19 cellular contexts compared by ENCODE assay signal in the genomic region with DNA sequence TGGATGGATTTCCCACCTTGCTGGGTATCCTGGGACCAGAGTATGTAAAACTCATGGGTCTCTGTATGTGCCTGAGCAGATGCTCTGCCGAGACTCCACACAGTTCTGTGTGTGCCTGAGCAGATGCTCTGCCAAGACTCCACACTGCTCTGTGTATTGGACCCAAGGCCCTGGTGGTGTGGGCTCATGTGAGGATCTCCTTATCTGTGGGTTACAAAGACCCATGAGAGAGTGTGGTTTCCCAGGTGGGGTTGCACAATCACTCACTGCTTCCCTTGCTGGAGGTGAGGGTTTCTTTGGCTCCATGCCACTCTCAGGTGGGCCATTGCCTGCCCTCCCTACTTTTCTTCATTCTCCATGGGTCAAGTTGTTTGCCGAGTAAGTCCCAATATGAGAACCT.
DNase-seq lines count a peak whose midpoint lies in the region; ATAC-seq and TF ChIP-seq lines count a peak whose summit lies in the region.
"Had no signal": no experiment of that assay in that cellular context is flagged by ENCODE, and none has a peak within 500 bp of the region (broad histone marks: within the 10 kb centered on the region; RNA-seq: fewer than 3 reads in every experiment).

No MANE protein-coding gene starts in this region.

- H3K4me1 ChIP-seq in neuronal stem cell (ENCODE audit: control insufficient read depth in 2 of 2, insufficient read depth in 1 of 2, low read depth in 1 of 2, low read length in 2 of 2), result peaks cover 0 to 2% of the 10 kb centered on the region in 2 donors
- peaks cover 0 to 7% (median 0%) of the 10 kb centered on the region in 4 donors for H3K4me1 ChIP-seq in tibial nerve
- H3K4me1 ChIP-seq in naive thymus-derived CD4-positive, alpha-beta T cell (ENCODE audit: control insufficient read depth in 2 of 2, insufficient read depth in 2 of 2, low read length in 2 of 2), result no peaks in the 10 kb centered on the region
- H3K4me1 ChIP-seq: BE2C, Caco-2 had no signal

- no peaks in the 10 kb centered on the region for H3K4me1 Mint-ChIP-seq in osteocyte (ENCODE audit: unreplicated experiment)
- H3K4me1 Mint-ChIP-seq in naive thymus-derived CD4-positive, alpha-beta T cell, result no peaks in the 10 kb centered on the region

- TF ChIP-seq CTCF in C4-2B (conservative IDR thresholded peaks at IDR 0.05) (no peak), GM12865 (IDR thresholded peaks at IDR 0.05; ENCODE audit: insufficient read depth, low read depth, low read length, missing control alignments) (no peak), VCaP (conservative IDR thresholded peaks at IDR 0.05) (no peak), tibial nerve (IDR thresholded peaks at IDR 0.05) (no peak), osteocyte (IDR thresholded peaks at IDR 0.05) (no peak)

- no peaks in the 10 kb centered on the region for H3K27me3 ChIP-seq in neuronal stem cell (ENCODE audit: control insufficient read depth in 3 of 3, insufficient read depth in 3 of 3, low read depth in 1 of 3, low read length in 3 of 3)
- no peaks in the 10 kb centered on the region for H3K27me3 ChIP-seq in tibial nerve
- no peaks in the 10 kb centered on the region for H3K27me3 ChIP-seq in naive thymus-derived CD4-positive, alpha-beta T cell (ENCODE audit: control insufficient read depth in 2 of 2, insufficient read depth in 2 of 2, low read length in 2 of 2)
- H3K27me3 ChIP-seq: BE2C, BLaER1 had no signal

- in situ Hi-C loops in G401 (cut with HindIII; ENCODE audit: low sequenced_read_pairs), result no loop called here

- CTCF ChIA-PET in naive thymus-derived CD4-positive, alpha-beta T cell (lab: Charles Lee), result no interaction called here

- no peak overlapping the region for H2AK5ac ChIP-seq in neuronal stem cell (ENCODE audit: low read depth, low read length)

- peaks cover 28% of the 10 kb centered on the region for H3K27me3 Mint-ChIP-seq in osteocyte (ENCODE audit: unreplicated experiment)
- peaks cover 3 to 75% (median 38%) of the 10 kb centered on the region in 5 donors for H3K27me3 Mint-ChIP-seq in naive thymus-derived CD4-positive, alpha-beta T cell

- H3K23ac ChIP-seq in neuronal stem cell (ENCODE audit: low read depth, low read length, poor library complexity), result peak overlapping the region; percentile 9

- H3K4me3 ChIP-seq in GM12865 (ENCODE audit: low read depth, low read length) (no peak overlapping the region), neuronal stem cell (ENCODE audit: low read length in 2 of 2) (no peak overlapping the region), tibial nerve (no peak overlapping the region)
- no peak overlapping the region for H3K4me3 ChIP-seq in naive thymus-derived CD4-positive, alpha-beta T cell (ENCODE audit: low read length)
- H3K4me3 ChIP-seq: BLaER1 had no signal

- TF ChIP-seq EP300 in tibial nerve (IDR thresholded peaks at IDR 0.05), result no peak

- no peak for ATAC-seq in naive thymus-derived CD4-positive, alpha-beta T cell
- ATAC-seq: CD8-positive, alpha-beta T cell had no signal

- no peak overlapping the region for H2BK15ac ChIP-seq in neuronal stem cell (ENCODE audit: low read length)

- WGBS in neuronal stem cell (ENCODE audit: extremely low coverage in 2 of 2, insufficient read length in 2 of 2, insufficient replicate concordance in 1 of 2), 2 donors, result no CpG with 5 or more reads among the region's 2 CpGs
- 65 to 81% methylated on average over 2 of the region's 2 CpGs for WGBS in tibial nerve, 2 donors

- no peak overlapping the region for H2BK120ac ChIP-seq in neuronal stem cell (ENCODE audit: low read depth, low read length)

- peak; percentile 57 for DNase-seq in GM12865 (ENCODE audit: low read depth)
- no peak for DNase-seq in neuronal stem cell (ENCODE audit: low spot score)
- DNase-seq in tibial nerve (ENCODE audit: low spot score in 2 of 2), result no peak
- no peak for DNase-seq in osteocyte (ENCODE audit: extremely low spot score, unreplicated experiment)
- DNase-seq in naive thymus-derived CD4-positive, alpha-beta T cell, result no peak
- no peak for DNase-seq in G401 (ENCODE audit: low spot score)
- DNase-seq: 8988T; ACHN; BE2C; C1 segment of cervical spinal cord; Caco-2; Calu3; CD4-positive, alpha-beta T cell; CD8-positive, alpha-beta T cell; DMS79 treated with DMSO at 0.1 percent for 48 hours; GDM1 had no signal

- peaks cover 16% of the 10 kb centered on the region for H3K9me3 Mint-ChIP-seq in osteocyte (ENCODE audit: unreplicated experiment)
- peaks cover 0 to 21% (median 4%) of the 10 kb centered on the region in 11 donors for H3K9me3 Mint-ChIP-seq in naive thymus-derived CD4-positive, alpha-beta T cell
- H3K9me3 Mint-ChIP-seq: CD8-positive, alpha-beta T cell had no signal

- no peak overlapping the region for H2BK12ac ChIP-seq in neuronal stem cell (ENCODE audit: low read length)

- H3K14ac ChIP-seq in neuronal stem cell (ENCODE audit: low read length), result no peak overlapping the region

- H4K91ac ChIP-seq in neuronal stem cell (ENCODE audit: low read depth, low read length, poor library complexity), result no peak overlapping the region

- TF ChIP-seq POLR2A in tibial nerve (IDR thresholded peaks at IDR 0.05), result no peak

- H3K9ac ChIP-seq in neuronal stem cell (ENCODE audit: low read depth, low read length, poor library complexity), result no peak overlapping the region
- H3K9ac ChIP-seq: BLaER1 had no signal

- no peak overlapping the region for H2AFZ ChIP-seq in neuronal stem cell (ENCODE audit: low read length)

- no peak overlapping the region for H3K4me3 Mint-ChIP-seq in osteocyte (ENCODE audit: unreplicated experiment)
- no peak overlapping the region for H3K4me3 Mint-ChIP-seq in naive thymus-derived CD4-positive, alpha-beta T cell
- H3K4me3 Mint-ChIP-seq: CD4-positive, alpha-beta T cell; CD8-positive, alpha-beta T cell had no signal

- H2BK5ac ChIP-seq in neuronal stem cell (ENCODE audit: low read length), result no peak overlapping the region

- intact Hi-C loops in naive thymus-derived CD4-positive, alpha-beta T cell (cut with micrococcal nuclease), result no loop called here

- H3K36me3 Mint-ChIP-seq in osteocyte (ENCODE audit: unreplicated experiment), result no peaks in the 10 kb centered on the region
- H3K36me3 Mint-ChIP-seq in naive thymus-derived CD4-positive, alpha-beta T cell, result peaks cover 0 to 6% (median 0%) of the 10 kb centered on the region in 5 donors
- H3K36me3 Mint-ChIP-seq: CD8-positive, alpha-beta T cell had no signal

- no peak overlapping the region for H3K27ac Mint-ChIP-seq in osteocyte (ENCODE audit: unreplicated experiment)
- no peak overlapping the region for H3K27ac Mint-ChIP-seq in naive thymus-derived CD4-positive, alpha-beta T cell
- H3K27ac Mint-ChIP-seq: CD4-positive, alpha-beta T cell; CD8-positive, alpha-beta T cell had no signal

- H4K8ac ChIP-seq in neuronal stem cell (ENCODE audit: low read depth, low read length), result no peak overlapping the region

- no peak overlapping the region for H3K4me2 ChIP-seq in neuronal stem cell (ENCODE audit: insufficient read depth, low read length, poor library complexity, severe bottlenecking)
- H3K4me2 ChIP-seq: BLaER1 had no signal

- H3K9me3 ChIP-seq in neuronal stem cell (replicated peaks in 1 of 2; ENCODE audit: control insufficient read depth in 2 of 2, insufficient read depth in 1 of 2, low read depth in 1 of 2, low read length in 2 of 2) (peaks cover 0 to 2% of the 10 kb centered on the region in 2 donors), tibial nerve (peaks cover 0 to 11% (median 0%) of the 10 kb centered on the region in 4 donors)
- H3K9me3 ChIP-seq in naive thymus-derived CD4-positive, alpha-beta T cell (ENCODE audit: control insufficient read depth in 2 of 3, low read length in 3 of 3), result no peaks in the 10 kb centered on the region
- H3K9me3 ChIP-seq: BE2C had no signal

- no peak overlapping the region for H3K4ac ChIP-seq in neuronal stem cell (ENCODE audit: low read length)

- no peaks in the 10 kb centered on the region for H3K79me1 ChIP-seq in neuronal stem cell (ENCODE audit: low read depth, low read length)

- H3K18ac ChIP-seq in neuronal stem cell (ENCODE audit: low read length), result no peak overlapping the region

- POLR2A ChIA-PET in naive thymus-derived CD4-positive, alpha-beta T cell (lab: Charles Lee), result no interaction called here

- H3K27ac ChIP-seq in C4-2B, result peak overlapping the region; percentile 53
- H3K27ac ChIP-seq in VCaP, result peak overlapping the region; percentile 46; the same call in 1 of the 2 replicates
- no peak overlapping the region for H3K27ac ChIP-seq in neuronal stem cell (replicated peaks; ENCODE audit: low read length)
- no peak overlapping the region for H3K27ac ChIP-seq in tibial nerve
- H3K27ac ChIP-seq in naive thymus-derived CD4-positive, alpha-beta T cell (ENCODE audit: low read depth, low read length), result no peak overlapping the region
- H3K27ac ChIP-seq: BLaER1 had no signal

- H3K36me3 ChIP-seq in neuronal stem cell (replicated peaks in 1 of 2; ENCODE audit: control insufficient read depth in 2 of 2, insufficient read depth in 2 of 2, low read length in 2 of 2), result no peaks in the 10 kb centered on the region
- no peaks in the 10 kb centered on the region for H3K36me3 ChIP-seq in tibial nerve
- H3K36me3 ChIP-seq in naive thymus-derived CD4-positive, alpha-beta T cell (ENCODE audit: control insufficient read depth in 2 of 3, insufficient read depth in 3 of 3, low read length in 3 of 3), result no peaks in the 10 kb centered on the region
- H3K36me3 ChIP-seq: BE2C, BLaER1 had no signal

Comparison
In these comparisons a context has a peak if more than half of its experiments do, and no peak if none do; other contexts are left out.
1. H3K27ac ChIP-seq: peak in C4-2B (single experiment) and VCaP (single experiment); none in neuronal stem cell (single experiment), tibial nerve (0 of 4) and naive thymus-derived CD4-positive, alpha-beta T cell (single experiment).